ENCODE assay signal across 8 cellular contexts in genomic region chr3:196207833-196208607, GRCh38. TPM values are rescaled to one million over a fixed set of nuclear protein-coding genes. Genes with fewer than 3 reads are reported as not detected.
DNase-seq lines count a peak whose midpoint lies in the region; ATAC-seq and TF ChIP-seq lines count a peak whose summit lies in the region.

No MANE protein-coding gene starts in this region.

- no peaks in the 10 kb centered on the region for H3K9me3 ChIP-seq in effector memory CD4-positive, alpha-beta T cell (ENCODE audit: control insufficient read depth, low read length)
- H3K9me3 ChIP-seq in transverse colon: no peaks in the 10 kb centered on the region

- WGBS in transverse colon (ENCODE audit: low coverage in 1 of 2), 2 donors: 33 to 36% methylated on average over 11 to 47 of the region's 49 CpGs

- no peaks in the 10 kb centered on the region for H3K36me3 ChIP-seq in effector memory CD4-positive, alpha-beta T cell (ENCODE audit: control insufficient read depth, insufficient read depth, low read length)
- H3K36me3 ChIP-seq in transverse colon: no peaks in the 10 kb centered on the region

- no peak for TF ChIP-seq EP300 in transverse colon (IDR thresholded peaks at IDR 0.05; ENCODE audit: low read depth)

- H3K4me3 ChIP-seq in Jurkat, Clone E6-1 (ENCODE audit: low read length): peak overlapping the region; percentile 32
- peak overlapping the region; percentile 76 for H3K4me3 ChIP-seq in effector memory CD4-positive, alpha-beta T cell (ENCODE audit: insufficient read depth, low read depth, low read length, poor library complexity, severe bottlenecking)
- peak overlapping the region; percentile 14 to 63 (median 32) for H3K4me3 ChIP-seq in transverse colon

- intact Hi-C loops in natural killer cell (cut with micrococcal nuclease): no loop called here
- intact Hi-C loops in transverse colon (cut with DNase I; ENCODE audit: low total_unique reads): no loop called here

- peaks cover 9% of the 10 kb centered on the region for H3K4me1 ChIP-seq in effector memory CD4-positive, alpha-beta T cell (ENCODE audit: control insufficient read depth, insufficient read depth, low read length, poor library complexity, severe bottlenecking)
- peaks cover 0 to 10% (median 9%) of the 10 kb centered on the region in 4 donors for H3K4me1 ChIP-seq in transverse colon

- in situ Hi-C loops in transverse colon (cut with MboI; ENCODE audit: low pct_ligation_motif_present in 1 of 4, low pct_unique_long_range_greater_than_20kb in 1 of 4, low sequenced_read_pairs in 3 of 4): loop anchor here in 1 of 4 donors (25.0 kb wide), 1 partner anchor 471 kb away; no protein-coding TSS in a partner anchor

- TF ChIP-seq CTCF in natural killer cell (IDR thresholded peaks at IDR 0.05) (no peak), transverse colon (IDR thresholded peaks at IDR 0.05) (no peak)

- H3K4me3 Mint-ChIP-seq in natural killer cell: peak overlapping the region; percentile 89

- no peak for TF ChIP-seq POLR2A in transverse colon (IDR thresholded peaks at IDR 0.05)

- H3K36me3 Mint-ChIP-seq in natural killer cell: no peaks in the 10 kb centered on the region

- peak; percentile 70 to 80 (median 74) for ATAC-seq in natural killer cell
- no peak for ATAC-seq in HG03097 (IDR thresholded peaks at IDR 0.05; ENCODE audit: low FRiP score, unreplicated experiment)
- ATAC-seq in GM19328 (IDR thresholded peaks at IDR 0.05; ENCODE audit: unreplicated experiment): no peak

- peak overlapping the region in 1 of 2 donors; percentile 70 for H3K27ac Mint-ChIP-seq in natural killer cell

- peaks cover 7 to 13% of the 10 kb centered on the region in 2 donors for H3K27me3 Mint-ChIP-seq in natural killer cell (ENCODE audit: low read depth in 2 of 2)

- no peak overlapping the region for H3K27ac ChIP-seq in effector memory CD4-positive, alpha-beta T cell (ENCODE audit: insufficient read depth, low read length, poor library complexity, severe bottlenecking)
- H3K27ac ChIP-seq in transverse colon: no peak overlapping the region

- peaks cover 5 to 12% of the 10 kb centered on the region in 2 donors for H3K4me1 Mint-ChIP-seq in natural killer cell

- H3K27me3 ChIP-seq in effector memory CD4-positive, alpha-beta T cell (replicated peaks; ENCODE audit: control insufficient read depth, insufficient read depth, low read length, poor library complexity, severe bottlenecking): no peaks in the 10 kb centered on the region
- H3K27me3 ChIP-seq in transverse colon: no peaks in the 10 kb centered on the region

- DNase-seq in AG08395 (ENCODE audit: low spot score): peak; percentile 56
- DNase-seq in Jurkat, Clone E6-1 (ENCODE audit: low read depth, low spot score): no peak
- peak; percentile 63 for DNase-seq in activated CD4-positive, alpha-beta T cell treated with anti-CD3 and anti-CD28 coated beads, Interleukin-2, amount 50 U/mL, for 1 hour
- peak; percentile 46 to 65 (median 62) for DNase-seq in effector memory CD4-positive, alpha-beta T cell
- peak; percentile 37 for DNase-seq in natural killer cell
- peak; percentile 69 for DNase-seq in transverse colon

- H3K9me3 Mint-ChIP-seq in natural killer cell: no peaks in the 10 kb centered on the region

RNA-seq across cellular contexts. Expression of gene ZDHHC19, which starts 3.2 kb away (rescaled TPM):
- polyA plus RNA-seq in Jurkat, Clone E6-1 (2012; ENCODE audit: insufficient read depth, insufficient read length): not detected
- total RNA-seq in natural killer cell (not detected), transverse colon (not detected)

RNA-seq across cellular contexts. Expression of gene SLC51A, which starts 8.3 kb away (rescaled TPM):
- polyA plus RNA-seq in Jurkat, Clone E6-1 (2012; ENCODE audit: insufficient read depth, insufficient read length): 1.9 TPM
- not detected for total RNA-seq in natural killer cell
- 100 to 1,000 TPM in 1 of 4 donors, 10 to 100 TPM in 2, 1 to 10 TPM in 1; 7.2 to 123 (median 40.5) TPM for total RNA-seq in transverse colon

Comparison
In these comparisons a context has a peak if more than half of its experiments do, and no peak if none do; other contexts are left out.
1. ATAC-seq: peak in natural killer cell (3 of 3); none in HG03097 (single experiment) and GM19328 (single experiment).
2. RNA of gene SLC51A, which starts 8.3 kb away (total RNA-seq): 7.2 to 123 TPM in transverse colon; not detected in natural killer cell; every median in the first group is over 4 times any median in the second.
3. Peak in every context shown above with its lines, with median percentiles within 50 percentile points of each other: H3K4me3 ChIP-seq.